13 cellular contexts compared by ENCODE assay signal in genomic region chr10:23556727-23557440, GRCh38.
DNase-seq lines count a peak whose midpoint lies in the region; ATAC-seq, FAIRE-seq and TF ChIP-seq lines count a peak whose summit lies in the region.
"Had no signal": no experiment of that assay in that cellular context is flagged by ENCODE, and none has a peak within 500 bp of the region (broad histone marks: within the 10 kb centered on the region; RNA-seq: fewer than 3 reads in every experiment).

No MANE protein-coding gene starts in this region.

- in situ Hi-C loops in SK-MEL-5 (cut with HindIII; ENCODE audit: low pct_unique_long_range_greater_than_20kb, low sequenced_read_pairs), result no loop called here

- no peak overlapping the region for H3K4me3 ChIP-seq in AG09309 (ENCODE audit: control insufficient read depth, low read depth, low read length)
- H3K4me3 ChIP-seq in fibroblast of the aortic adventitia (ENCODE audit: low read depth, low read length), result no peak overlapping the region

- no peak for ATAC-seq in GM18873 (IDR thresholded peaks at IDR 0.05; ENCODE audit: low FRiP score, unreplicated experiment)
- no peak for ATAC-seq in HG02571 (IDR thresholded peaks at IDR 0.05; ENCODE audit: unreplicated experiment)

- no peak for TF ChIP-seq CTCF in AG09309 (IDR thresholded peaks at IDR 0.05; ENCODE audit: control insufficient read depth, insufficient read depth, low read depth, low read length, missing control alignments)
- no peak for TF ChIP-seq CTCF in fibroblast of the aortic adventitia (IDR thresholded peaks at IDR 0.05; ENCODE audit: insufficient read depth, low read length)

- no peak for TF ChIP-seq POLR2A in H54 (IDR thresholded peaks at IDR 0.05; ENCODE audit: low read depth, low read length)

- FAIRE-seq in H54 (lab: Jason Lieb, UNC), result peak; percentile 55

- peak; percentile 14 for DNase-seq in AG09309 (ENCODE audit: low read depth)
- peak; percentile 13 for DNase-seq in H54 (ENCODE audit: insufficient read length, low spot score)
- DNase-seq in SK-MEL-5 (ENCODE audit: low read depth, low spot score), result peak; percentile 1
- DNase-seq in fibroblast of the aortic adventitia (ENCODE audit: low read depth), result peak; percentile 81
- no peak for DNase-seq in NCI-H146 (lab: John Stamatoyannopoulos, UW)
- no peak for DNase-seq in activated CD8-positive, alpha-beta memory T cell treated with anti-CD3 and anti-CD28 coated beads, Interleukin-2, amount 50 U/mL, for 4 hours
- DNase-seq: islet precursor cell, NCI-H1694 treated with DMSO at 0.1 percent for 48 hours, OCI-M1, substantia nigra, WERI-Rb-1 had no signal

Comparison
In these comparisons a context has a peak if more than half of its experiments do, and no peak if none do; other contexts are left out.
1. DNase-seq: peak in AG09309 (single experiment), H54 (single experiment), SK-MEL-5 (single experiment) and fibroblast of the aortic adventitia (single experiment); none in NCI-H146 (single experiment) and activated CD8-positive, alpha-beta memory T cell treated with anti-CD3 and anti-CD28 coated beads, Interleukin-2, amount 50 U/mL, for 4 hours (single experiment).